ENCODE assay signal across 8 cellular contexts in the genomic region with DNA sequence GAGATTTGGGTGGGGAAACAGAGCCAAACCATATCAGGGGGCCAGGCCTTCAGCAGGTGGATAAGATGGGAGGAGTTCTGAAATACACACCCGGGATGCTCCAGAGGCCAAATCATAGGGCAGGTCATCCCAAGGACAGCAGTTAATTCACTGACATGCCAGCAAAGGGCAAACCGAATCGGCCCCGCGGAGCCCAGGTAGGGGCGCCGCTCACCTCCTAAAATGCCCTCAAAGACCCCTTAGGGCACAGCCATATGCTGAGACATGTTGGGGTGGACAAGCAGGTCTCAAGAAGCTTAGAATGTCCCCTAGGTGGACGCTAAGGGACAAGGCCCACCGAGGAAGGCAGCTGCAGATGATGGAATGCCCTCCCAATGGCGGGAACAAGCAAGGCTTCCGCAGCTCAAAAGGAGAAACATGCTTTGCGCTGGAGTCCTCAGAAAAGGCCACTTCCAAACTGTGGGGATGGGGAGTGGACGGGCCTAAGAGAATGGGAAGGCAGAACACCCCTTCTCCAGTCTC.
DNase-seq lines count a peak whose midpoint lies in the region; ATAC-seq and TF ChIP-seq lines count a peak whose summit lies in the region.

No MANE protein-coding gene starts in this region.

- H3K36me3 ChIP-seq in ascending aorta (peaks cover 0 to 4% of the 10 kb centered on the region in 2 donors), left lung (peaks cover 0 to 14% of the 10 kb centered on the region in 2 donors), stomach (peaks cover 0 to 8% (median 7%) of the 10 kb centered on the region in 4 donors)

- H3K4me1 Mint-ChIP-seq in T-helper 2 cell treated with Interferon-gamma antibody and Interleukin-4, amounts not matched to agents 5 μg/mL and 100 μg/mL, for 36 hours (ENCODE audit: low read depth) = peaks cover 67% of the 10 kb centered on the region

- no peak for TF ChIP-seq CTCF in ascending aorta (IDR thresholded peaks at IDR 0.05)
- TF ChIP-seq CTCF in left lung (IDR thresholded peaks at IDR 0.05) = no peak
- no peak for TF ChIP-seq CTCF in stomach (IDR thresholded peaks at IDR 0.05)

- H3K27me3 ChIP-seq in ascending aorta (peaks cover 7% of the 10 kb centered on the region), left lung (peaks cover 13 to 63% of the 10 kb centered on the region in 2 donors), stomach (peaks cover 0 to 36% (median 19%) of the 10 kb centered on the region in 3 donors)

- H3K4me3 ChIP-seq in ascending aorta (peak overlapping the region; percentile 69 to 71), left lung (peak overlapping the region; percentile 45 to 51), stomach (peak overlapping the region; percentile 57 to 67 (median 62))

- peaks cover 0 to 18% of the 10 kb centered on the region in 2 donors for H3K4me1 ChIP-seq in ascending aorta
- peaks cover 15 to 30% of the 10 kb centered on the region in 2 donors for H3K4me1 ChIP-seq in left lung
- H3K4me1 ChIP-seq in stomach = peaks cover 23 to 37% (median 30%) of the 10 kb centered on the region in 4 donors

- TF ChIP-seq EP300 in stomach (IDR thresholded peaks at IDR 0.05) = no peak

- no peak for DNase-seq in T-helper 2 cell treated with Interferon-gamma antibody and Interleukin-4, amounts not matched to agents 5 μg/mL and 100 μg/mL, for 36 hours (ENCODE audit: low spot score)
- DNase-seq in T-helper 2 cell = no peak
- DNase-seq in ascending aorta (ENCODE audit: low spot score in 2 of 2) = no peak
- DNase-seq in left lung = no peak
- no peak for DNase-seq in stomach
- no peak for DNase-seq in islet precursor cell
- DNase-seq in ecto neural progenitor cell (ENCODE audit: low spot score) = no peak

- WGBS in stomach, 5 donors = 42 to 57% (median 52%) methylated on average over 7 to 13 of the region's 13 CpGs

- H3K27me3 Mint-ChIP-seq in T-helper 2 cell treated with Interferon-gamma antibody and Interleukin-4, amounts not matched to agents 5 μg/mL and 100 μg/mL, for 36 hours (ENCODE audit: low read depth) = peaks cover 4% of the 10 kb centered on the region

- no peaks in the 10 kb centered on the region for H3K9me3 ChIP-seq in ascending aorta
- no peaks in the 10 kb centered on the region for H3K9me3 ChIP-seq in left lung
- H3K9me3 ChIP-seq in stomach = no peaks in the 10 kb centered on the region

- H3K9me3 Mint-ChIP-seq in T-helper 2 cell treated with Interferon-gamma antibody and Interleukin-4, amounts not matched to agents 5 μg/mL and 100 μg/mL, for 36 hours = no peaks in the 10 kb centered on the region

- H3K27ac ChIP-seq in ascending aorta (no peak overlapping the region), left lung (peak overlapping the region in 1 of 2 donors; percentile 63), stomach (peak overlapping the region; percentile 74 to 93 (median 84))

- intact Hi-C loops in ascending aorta (cut with DNase I) = loop anchor here (5.0 kb wide), 1 partner anchor 143 kb away; a partner anchor contains a TSS
- intact Hi-C loops in left lung (cut with DNase I) = no loop called here
- intact Hi-C loops in stomach (cut with DNase I; ENCODE audit: low total_unique reads) = no loop called here

- ATAC-seq in left lung (no peak), SK-N-SH treated with all-trans-retinoic acid at 6 μM for 48 hours (no peak)

- no peak for TF ChIP-seq POLR2A in stomach (IDR thresholded peaks at IDR 0.05)

- H3K4me3 Mint-ChIP-seq in T-helper 2 cell treated with Interferon-gamma antibody and Interleukin-4, amounts not matched to agents 5 μg/mL and 100 μg/mL, for 36 hours = peak overlapping the region; percentile 84

- peaks cover 9% of the 10 kb centered on the region for H3K36me3 Mint-ChIP-seq in T-helper 2 cell treated with Interferon-gamma antibody and Interleukin-4, amounts not matched to agents 5 μg/mL and 100 μg/mL, for 36 hours (ENCODE audit: low read depth)

- peak overlapping the region; percentile 85 for H3K27ac Mint-ChIP-seq in T-helper 2 cell treated with Interferon-gamma antibody and Interleukin-4, amounts not matched to agents 5 μg/mL and 100 μg/mL, for 36 hours

TF ChIP-seq in SK-N-SH treated with all-trans-retinoic acid at 6 μM for 48 hours, 23 proteins besides CTCF, POLR2A, EP300 and RAD21:
- TF ChIP-seq GLIS3 (CRISPR knock-in tag; IDR thresholded peaks at IDR 0.05) (no peak), ZNF8 (CRISPR knock-in tag; IDR thresholded peaks at IDR 0.05) (no peak), ZFP30 (CRISPR knock-in tag; IDR thresholded peaks at IDR 0.05) (no peak)
TF ChIP-seq in SK-N-SH treated with all-trans-retinoic acid at 6 μM for 48 hours: peak in this region for 0.

Comparison
In these comparisons a context has a peak if more than half of its experiments do, and no peak if none do; other contexts are left out.
1. H3K27ac ChIP-seq: peak in stomach (5 of 5); none in ascending aorta (0 of 2).
2. Peak in every context shown above with its lines, with median percentiles within 50 percentile points of each other: H3K4me3 ChIP-seq.